Comparison of ENCODE assay signal across 11 cellular contexts in the genomic region with DNA sequence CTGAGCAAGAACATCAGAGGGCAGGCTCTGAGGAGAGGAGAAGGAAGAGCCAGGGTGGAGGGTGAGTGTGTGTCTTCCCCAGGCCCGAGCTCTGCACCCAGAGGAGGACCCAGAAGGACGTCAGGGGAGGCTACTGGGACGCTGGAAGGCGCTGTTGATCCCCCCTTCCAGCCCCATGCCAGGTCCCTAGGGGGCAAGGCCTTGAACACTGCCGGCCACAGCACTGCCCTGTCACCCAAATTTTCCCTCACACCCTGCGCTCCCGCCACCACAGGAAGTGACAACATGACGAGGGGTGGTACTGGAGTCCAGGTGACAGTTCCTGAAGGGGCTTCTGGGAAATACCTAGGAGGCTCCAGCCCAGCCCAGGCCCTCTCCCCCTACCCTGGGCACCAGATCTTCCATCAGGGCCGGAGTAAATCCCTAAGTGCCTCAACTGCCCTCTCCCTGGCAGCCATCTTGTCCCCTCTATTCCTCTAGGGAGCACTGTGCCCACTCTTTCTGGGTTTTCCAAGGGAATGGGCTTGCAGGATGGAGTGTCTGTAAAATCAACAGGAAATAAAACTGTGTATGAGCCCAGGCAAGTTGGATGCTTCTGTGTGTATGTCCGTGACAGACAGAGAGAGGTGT. TPM values are rescaled to one million over a fixed set of nuclear protein-coding genes. Genes with fewer than 3 reads are reported as not detected.
DNase-seq lines count a peak whose midpoint lies in the region; ATAC-seq, FAIRE-seq and TF ChIP-seq lines count a peak whose summit lies in the region.
"Had no signal": no experiment of that assay in that cellular context is flagged by ENCODE, and none has a peak within 500 bp of the region (broad histone marks: within the 10 kb centered on the region; RNA-seq: fewer than 3 reads in every experiment).

No MANE protein-coding gene starts in this region.

- H3K27ac Mint-ChIP-seq in activated T-helper 17 cell treated with anti-CD3 and anti-CD28 coated beads, Interleukin-2, amount 50 U/mL, for 72 hours = peak overlapping the region; percentile 55

- intact Hi-C loops in Right ventricle myocardium inferior (cut with DNase I) = loop anchor here (2.0 kb wide), 1 partner anchor 274 kb away; no protein-coding TSS in a partner anchor
- intact Hi-C loops in left ventricle myocardium superior (cut with micrococcal nuclease) = no loop called here
- intact Hi-C loops in upper lobe of right lung (cut with DNase I) = no loop called here

- no peaks in the 10 kb centered on the region for H3K9me3 ChIP-seq in iPS-20b (ENCODE audit: insufficient read depth, low read depth, low read length)
- H3K9me3 ChIP-seq in upper lobe of right lung = no peaks in the 10 kb centered on the region
- H3K9me3 ChIP-seq: psoas muscle had no signal

- H3K27ac ChIP-seq in iPS-20b (ENCODE audit: low read length) (no peak overlapping the region), upper lobe of right lung (peak overlapping the region; percentile 55)

- H3K4me3 ChIP-seq in iPS-20b (ENCODE audit: low read length) (no peak overlapping the region), upper lobe of right lung (no peak overlapping the region)
- H3K4me3 ChIP-seq: psoas muscle had no signal

- peaks cover 27% of the 10 kb centered on the region for H3K27me3 Mint-ChIP-seq in activated T-helper 17 cell treated with anti-CD3 and anti-CD28 coated beads, Interleukin-2, amount 50 U/mL, for 72 hours

- peaks cover 37% of the 10 kb centered on the region for H3K4me1 Mint-ChIP-seq in activated T-helper 17 cell treated with anti-CD3 and anti-CD28 coated beads, Interleukin-2, amount 50 U/mL, for 72 hours

- H3K27me3 ChIP-seq in iPS-20b (ENCODE audit: insufficient read depth, low read length) (peaks cover 56% of the 10 kb centered on the region), upper lobe of right lung (peaks cover 18% of the 10 kb centered on the region)

- H3K9me3 Mint-ChIP-seq in activated T-helper 17 cell treated with anti-CD3 and anti-CD28 coated beads, Interleukin-2, amount 50 U/mL, for 72 hours = no peaks in the 10 kb centered on the region

- DNase-seq in Right ventricle myocardium inferior (ENCODE audit: missing footprints) = peak; percentile 33
- no peak for DNase-seq in left ventricle myocardium superior
- no peak for DNase-seq in upper lobe of right lung
- DNase-seq in D721Med (ENCODE audit: insufficient read length, low spot score) = no peak
- no peak for DNase-seq in DMS 273 (lab: John Stamatoyannopoulos, UW; ENCODE audit: unreplicated experiment)
- no peak for DNase-seq in stimulated activated naive CD4-positive, alpha-beta T cell treated with Interleukin-2 at 50 U/mL for 16 hours (lab: John Stamatoyannopoulos, UW)
- DNase-seq: psoas muscle had no signal

- H3K4me3 Mint-ChIP-seq in activated T-helper 17 cell treated with anti-CD3 and anti-CD28 coated beads, Interleukin-2, amount 50 U/mL, for 72 hours = peak overlapping the region; percentile 86

- peaks cover 43% of the 10 kb centered on the region for H3K4me1 ChIP-seq in iPS-20b (ENCODE audit: insufficient read depth, low read length)
- H3K4me1 ChIP-seq in upper lobe of right lung = peaks cover 58% of the 10 kb centered on the region

- ATAC-seq in Right ventricle myocardium inferior (no peak), left ventricle myocardium superior (no peak), upper lobe of right lung (no peak)
- ATAC-seq in activated T-helper 17 cell treated with anti-CD3 and anti-CD28 coated beads, Interleukin-2, amount 50 U/mL, for 72 hours (replicated peaks) = no peak

- H3K36me3 ChIP-seq in iPS-20b (ENCODE audit: insufficient read depth, low read depth, low read length) (no peaks in the 10 kb centered on the region), upper lobe of right lung (no peaks in the 10 kb centered on the region)

- no peak for FAIRE-seq in D721Med (lab: Jason Lieb, UNC)

- peak overlapping the region; percentile 35; the same call in 1 of the 2 replicates for H3K9ac ChIP-seq in iPS-20b (ENCODE audit: low read depth, low read length)

- H3K36me3 Mint-ChIP-seq in activated T-helper 17 cell treated with anti-CD3 and anti-CD28 coated beads, Interleukin-2, amount 50 U/mL, for 72 hours (ENCODE audit: low read depth) = no peaks in the 10 kb centered on the region

- TF ChIP-seq CTCF in upper lobe of right lung (IDR thresholded peaks at IDR 0.05) (no peak), D721Med (IDR thresholded peaks at IDR 0.05; ENCODE audit: insufficient read depth, missing control alignments) (no peak)

RNA-seq across cellular contexts. Expression of a gene that starts 17.1 kb away (rescaled TPM):
- 0.35 TPM for total RNA-seq in Right ventricle myocardium inferior
- total RNA-seq in left ventricle myocardium superior = 0.52 TPM
- total RNA-seq in activated T-helper 17 cell treated with anti-CD3 and anti-CD28 coated beads, Interleukin-2, amount 50 U/mL, for 72 hours = not detected
- total RNA-seq in upper lobe of right lung = not detected
- total RNA-seq: fibroblast of lung, left colon had no signal

RNA-seq across cellular contexts. Expression of a gene that starts 18.1 kb away (rescaled TPM):
- total RNA-seq in Right ventricle myocardium inferior (131 TPM), left ventricle myocardium superior (94.7 TPM), upper lobe of right lung (54.7 TPM)
- total RNA-seq in activated T-helper 17 cell treated with anti-CD3 and anti-CD28 coated beads, Interleukin-2, amount 50 U/mL, for 72 hours = under 1 TPM in 1 of 2 donors, not detected in 1; 0.05 TPM

RNA-seq across cellular contexts. Expression of a gene that starts 39.8 kb away (rescaled TPM):
- total RNA-seq in Right ventricle myocardium inferior (1.4 TPM), left ventricle myocardium superior (1.5 TPM), upper lobe of right lung (0.78 TPM)
- 1 to 10 TPM in 1 of 2 donors, under 1 TPM in 1; 0.30 to 1.5 TPM for total RNA-seq in activated T-helper 17 cell treated with anti-CD3 and anti-CD28 coated beads, Interleukin-2, amount 50 U/mL, for 72 hours
- total RNA-seq: fibroblast of lung, left colon had no signal

RNA-seq across cellular contexts. Expression of a gene that starts 46.3 kb away (rescaled TPM):
- total RNA-seq in Right ventricle myocardium inferior = not detected
- 0.74 TPM for total RNA-seq in left ventricle myocardium superior
- 1 to 10 TPM; 2.2 to 4.4 TPM for total RNA-seq in activated T-helper 17 cell treated with anti-CD3 and anti-CD28 coated beads, Interleukin-2, amount 50 U/mL, for 72 hours
- 1.4 TPM for total RNA-seq in upper lobe of right lung

RNA-seq across cellular contexts. Expression of a gene that starts 57.8 kb away (rescaled TPM):
- 14.6 TPM for total RNA-seq in Right ventricle myocardium inferior
- 14.1 TPM for total RNA-seq in left ventricle myocardium superior
- 10 to 100 TPM; 21.3 to 51.8 TPM for total RNA-seq in activated T-helper 17 cell treated with anti-CD3 and anti-CD28 coated beads, Interleukin-2, amount 50 U/mL, for 72 hours
- total RNA-seq in upper lobe of right lung = 22.4 TPM

Comparison
In these comparisons a context has a peak if more than half of its experiments do, and no peak if none do; other contexts are left out.
1. RNA of a gene that starts 18.1 kb away (total RNA-seq): 131 TPM in Right ventricle myocardium inferior (single experiment), 94.7 TPM in left ventricle myocardium superior (single experiment) and 54.7 TPM in upper lobe of right lung (single experiment); 0.05 TPM in activated T-helper 17 cell treated with anti-CD3 and anti-CD28 coated beads, Interleukin-2, amount 50 U/mL, for 72 hours; every median in the first group is over 10 times any median in the second.